ENCODE assay signal across 1 cellular context in the genomic region with DNA sequence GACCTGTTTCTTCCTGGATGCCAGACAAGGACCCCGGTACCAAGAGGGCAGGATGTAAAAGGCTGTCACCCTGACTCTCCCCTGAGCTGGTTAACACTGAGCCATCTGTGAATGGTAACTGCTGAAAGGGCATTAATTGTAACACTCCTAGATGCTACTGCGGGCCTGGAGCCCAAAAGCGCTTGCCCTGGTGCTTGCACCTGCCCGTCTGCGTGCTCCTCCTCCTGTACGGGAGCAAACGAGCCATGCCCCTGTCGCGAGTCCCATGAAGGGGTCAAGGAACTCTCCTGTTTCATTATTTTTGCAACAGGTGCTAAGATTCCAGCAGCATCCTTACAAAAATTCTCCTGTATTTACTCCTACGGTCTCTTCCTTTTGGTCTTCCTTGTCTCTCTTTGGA.
TF ChIP-seq lines count a peak whose summit lies in the region.

No MANE protein-coding gene starts in this region.

TF ChIP-seq in WTC11, 78 proteins besides CTCF, POLR2A, EP300 and RAD21 (continued from another document):
- no peak for TF ChIP-seq OVOL2 (CRISPR knock-in tag; IDR thresholded peaks at IDR 0.05; ENCODE audit: borderline replicate concordance)
- TF ChIP-seq, protein P1, sequence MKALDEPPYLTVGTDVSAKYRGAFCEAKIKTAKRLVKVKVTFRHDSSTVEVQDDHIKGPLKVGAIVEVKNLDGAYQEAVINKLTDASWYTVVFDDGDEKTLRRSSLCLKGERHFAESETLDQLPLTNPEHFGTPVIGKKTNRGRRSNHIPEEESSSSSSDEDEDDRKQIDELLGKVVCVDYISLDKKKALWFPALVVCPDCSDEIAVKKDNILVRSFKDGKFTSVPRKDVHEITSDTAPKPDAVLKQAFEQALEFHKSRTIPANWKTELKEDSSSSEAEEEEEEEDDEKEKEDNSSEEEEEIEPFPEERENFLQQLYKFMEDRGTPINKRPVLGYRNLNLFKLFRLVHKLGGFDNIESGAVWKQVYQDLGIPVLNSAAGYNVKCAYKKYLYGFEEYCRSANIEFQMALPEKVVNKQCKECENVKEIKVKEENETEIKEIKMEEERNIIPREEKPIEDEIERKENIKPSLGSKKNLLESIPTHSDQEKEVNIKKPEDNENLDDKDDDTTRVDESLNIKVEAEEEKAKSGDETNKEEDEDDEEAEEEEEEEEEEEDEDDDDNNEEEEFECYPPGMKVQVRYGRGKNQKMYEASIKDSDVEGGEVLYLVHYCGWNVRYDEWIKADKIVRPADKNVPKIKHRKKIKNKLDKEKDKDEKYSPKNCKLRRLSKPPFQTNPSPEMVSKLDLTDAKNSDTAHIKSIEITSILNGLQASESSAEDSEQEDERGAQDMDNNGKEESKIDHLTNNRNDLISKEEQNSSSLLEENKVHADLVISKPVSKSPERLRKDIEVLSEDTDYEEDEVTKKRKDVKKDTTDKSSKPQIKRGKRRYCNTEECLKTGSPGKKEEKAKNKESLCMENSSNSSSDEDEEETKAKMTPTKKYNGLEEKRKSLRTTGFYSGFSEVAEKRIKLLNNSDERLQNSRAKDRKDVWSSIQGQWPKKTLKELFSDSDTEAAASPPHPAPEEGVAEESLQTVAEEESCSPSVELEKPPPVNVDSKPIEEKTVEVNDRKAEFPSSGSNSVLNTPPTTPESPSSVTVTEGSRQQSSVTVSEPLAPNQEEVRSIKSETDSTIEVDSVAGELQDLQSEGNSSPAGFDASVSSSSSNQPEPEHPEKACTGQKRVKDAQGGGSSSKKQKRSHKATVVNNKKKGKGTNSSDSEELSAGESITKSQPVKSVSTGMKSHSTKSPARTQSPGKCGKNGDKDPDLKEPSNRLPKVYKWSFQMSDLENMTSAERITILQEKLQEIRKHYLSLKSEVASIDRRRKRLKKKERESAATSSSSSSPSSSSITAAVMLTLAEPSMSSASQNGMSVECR (CRISPR knock-in tag; IDR thresholded peaks at IDR 0.05; ENCODE audit: borderline replicate concordance), result no peak
- TF ChIP-seq, protein P2, sequence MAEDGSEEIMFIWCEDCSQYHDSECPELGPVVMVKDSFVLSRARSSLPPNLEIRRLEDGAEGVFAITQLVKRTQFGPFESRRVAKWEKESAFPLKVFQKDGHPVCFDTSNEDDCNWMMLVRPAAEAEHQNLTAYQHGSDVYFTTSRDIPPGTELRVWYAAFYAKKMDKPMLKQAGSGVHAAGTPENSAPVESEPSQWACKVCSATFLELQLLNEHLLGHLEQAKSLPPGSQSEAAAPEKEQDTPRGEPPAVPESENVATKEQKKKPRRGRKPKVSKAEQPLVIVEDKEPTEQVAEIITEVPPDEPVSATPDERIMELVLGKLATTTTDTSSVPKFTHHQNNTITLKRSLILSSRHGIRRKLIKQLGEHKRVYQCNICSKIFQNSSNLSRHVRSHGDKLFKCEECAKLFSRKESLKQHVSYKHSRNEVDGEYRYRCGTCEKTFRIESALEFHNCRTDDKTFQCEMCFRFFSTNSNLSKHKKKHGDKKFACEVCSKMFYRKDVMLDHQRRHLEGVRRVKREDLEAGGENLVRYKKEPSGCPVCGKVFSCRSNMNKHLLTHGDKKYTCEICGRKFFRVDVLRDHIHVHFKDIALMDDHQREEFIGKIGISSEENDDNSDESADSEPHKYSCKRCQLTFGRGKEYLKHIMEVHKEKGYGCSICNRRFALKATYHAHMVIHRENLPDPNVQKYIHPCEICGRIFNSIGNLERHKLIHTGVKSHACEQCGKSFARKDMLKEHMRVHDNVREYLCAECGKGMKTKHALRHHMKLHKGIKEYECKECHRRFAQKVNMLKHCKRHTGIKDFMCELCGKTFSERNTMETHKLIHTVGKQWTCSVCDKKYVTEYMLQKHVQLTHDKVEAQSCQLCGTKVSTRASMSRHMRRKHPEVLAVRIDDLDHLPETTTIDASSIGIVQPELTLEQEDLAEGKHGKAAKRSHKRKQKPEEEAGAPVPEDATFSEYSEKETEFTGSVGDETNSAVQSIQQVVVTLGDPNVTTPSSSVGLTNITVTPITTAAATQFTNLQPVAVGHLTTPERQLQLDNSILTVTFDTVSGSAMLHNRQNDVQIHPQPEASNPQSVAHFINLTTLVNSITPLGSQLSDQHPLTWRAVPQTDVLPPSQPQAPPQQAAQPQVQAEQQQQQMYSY (CRISPR knock-in tag; IDR thresholded peaks at IDR 0.05), result no peak
- TF ChIP-seq CBFB (CRISPR knock-in tag; IDR thresholded peaks at IDR 0.05; ENCODE audit: low read depth), result no peak
- TF ChIP-seq FOXJ3 (CRISPR knock-in tag; IDR thresholded peaks at IDR 0.05; ENCODE audit: borderline replicate concordance), result no peak
- TF ChIP-seq NR2C2 (CRISPR knock-in tag; IDR thresholded peaks at IDR 0.05), result no peak
- TF ChIP-seq FOXK1 (CRISPR knock-in tag; IDR thresholded peaks at IDR 0.05), result no peak
- TF ChIP-seq ZNF138 (CRISPR knock-in tag; conservative IDR thresholded peaks at IDR 0.05), result no peak
- no peak for TF ChIP-seq SMAD3 (CRISPR knock-in tag; IDR thresholded peaks at IDR 0.05; ENCODE audit: borderline replicate concordance)
- TF ChIP-seq RELA (CRISPR knock-in tag; IDR thresholded peaks at IDR 0.05; ENCODE audit: borderline replicate concordance), result no peak
- no peak for TF ChIP-seq TCF7 (CRISPR knock-in tag; IDR thresholded peaks at IDR 0.05; ENCODE audit: low read depth)
- no peak for TF ChIP-seq MXD4 (CRISPR knock-in tag; IDR thresholded peaks at IDR 0.05; ENCODE audit: borderline replicate concordance)
